ENCODE assay signal across 1 cellular context in the genomic region with DNA sequence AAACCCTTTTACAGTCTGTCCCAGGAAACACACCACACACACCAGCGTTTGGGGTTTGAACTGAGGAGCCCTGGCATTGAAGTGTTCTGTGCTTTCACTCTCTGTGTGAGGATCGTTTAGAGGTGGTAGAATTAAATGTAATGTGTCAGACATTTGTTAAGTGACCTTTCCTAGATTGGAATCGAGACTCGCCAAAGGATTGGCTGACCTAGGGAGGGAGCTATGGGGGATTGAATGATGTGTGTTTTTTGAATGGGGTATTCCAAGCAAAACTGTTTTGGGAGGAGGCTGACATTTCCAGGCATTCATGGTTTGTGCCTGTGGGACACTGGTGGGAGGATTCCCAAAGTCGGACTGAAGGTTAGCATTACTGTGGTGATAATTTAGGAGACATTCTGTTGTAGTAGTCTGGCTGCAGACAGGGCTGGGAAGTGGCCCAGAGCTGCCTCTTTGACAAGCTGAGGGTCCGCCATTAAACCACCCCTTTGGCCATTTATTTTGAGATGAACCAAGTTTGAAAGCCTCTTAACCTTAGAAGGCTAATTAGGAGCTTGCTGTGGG.
TF ChIP-seq lines count a peak whose summit lies in the region.

No MANE protein-coding gene starts in this region.

TF ChIP-seq in liver, 16 proteins besides CTCF, POLR2A, EP300 and RAD21 (continued from another document):
- TF ChIP-seq NR2F2 (IDR thresholded peaks at IDR 0.05): no peak
- TF ChIP-seq EGR1 (IDR thresholded peaks at IDR 0.05; ENCODE audit: low read depth in 2 of 2): no peak
- TF ChIP-seq SP1 (IDR thresholded peaks at IDR 0.05): no peak
- TF ChIP-seq ATF3 (IDR thresholded peaks at IDR 0.05): no peak
- TF ChIP-seq FOXA2 (IDR thresholded peaks at IDR 0.05): no peak
